ENCODE assay signal across 19 cellular contexts in genomic region chr11:70117567-70118194, GRCh38. TPM values are rescaled to one million over a fixed set of nuclear protein-coding genes. Genes with fewer than 3 reads are reported as not detected.
DNase-seq lines count a peak whose midpoint lies in the region; ATAC-seq and TF ChIP-seq lines count a peak whose summit lies in the region.
"Had no signal": no experiment of that assay in that cellular context is flagged by ENCODE, and none has a peak within 500 bp of the region (broad histone marks: within the 10 kb centered on the region; RNA-seq: fewer than 3 reads in every experiment).

No MANE protein-coding gene starts in this region.

- DNase-seq in left cardiac atrium (no peak), Right ventricle myocardium inferior (ENCODE audit: missing footprints) (no peak), body of pancreas (no peak), neuronal stem cell (ENCODE audit: low spot score) (no peak), NCI-H69 (lab: John Stamatoyannopoulos, UW) (no peak), tibial artery (no peak)
- no peak for DNase-seq in CD8-positive, alpha-beta memory T cell
- DNase-seq: CD4-positive, CD25-positive, alpha-beta regulatory T cell; HFFc6; NCI-H1048; NCI-H1694; NCI-H2029 treated with DMSO at 0.1 percent for 48 hours; NCI-H2227 treated with DMSO at 0.1 percent for 48 hours; NCI-H526 treated with DMSO at 0.1 percent for 48 hours had no signal

- no peak overlapping the region for H2BK15ac ChIP-seq in neuronal stem cell (ENCODE audit: low read length)

- POLR2A ChIA-PET in CD8-positive, alpha-beta memory T cell (lab: Charles Lee), result no interaction called here

- intact Hi-C loops in left cardiac atrium (cut with DNase I) (no loop called here), Right ventricle myocardium inferior (cut with DNase I) (no loop called here), body of pancreas (cut with DNase I) (no loop called here), tibial artery (cut with DNase I; ENCODE audit: low total_unique reads) (no loop called here)

- ATAC-seq in left cardiac atrium, result peak; percentile 23 to 39
- ATAC-seq in Right ventricle myocardium inferior, result no peak
- peak; percentile 15 for ATAC-seq in body of pancreas
- ATAC-seq: GM23338, Panc1 had no signal

- H3K9me3 ChIP-seq in body of pancreas (no peaks in the 10 kb centered on the region), neuronal stem cell (replicated peaks in 1 of 2; ENCODE audit: control insufficient read depth in 2 of 2, insufficient read depth in 1 of 2, low read depth in 1 of 2, low read length in 2 of 2) (no peaks in the 10 kb centered on the region), tibial artery (no peaks in the 10 kb centered on the region)
- no peaks in the 10 kb centered on the region for H3K9me3 ChIP-seq in CD8-positive, alpha-beta memory T cell (ENCODE audit: low read length)
- H3K9me3 ChIP-seq: BLaER1, HAP-1 had no signal

- H3K4me3 ChIP-seq in body of pancreas (no peak overlapping the region), neuronal stem cell (ENCODE audit: low read length in 2 of 2) (no peak overlapping the region), tibial artery (no peak overlapping the region)
- no peak overlapping the region for H3K4me3 ChIP-seq in CD8-positive, alpha-beta memory T cell (ENCODE audit: low read length)
- H3K4me3 ChIP-seq: BLaER1, GM23338, HAP-1 had no signal

- H2AFZ ChIP-seq in neuronal stem cell (ENCODE audit: low read length), result no peak overlapping the region
- H2AFZ ChIP-seq: GM23338 had no signal

- H2AK5ac ChIP-seq in neuronal stem cell (ENCODE audit: low read depth, low read length), result peak overlapping the region; percentile 79

- H3K4me1 Mint-ChIP-seq in CD8-positive, alpha-beta memory T cell, result no peaks in the 10 kb centered on the region

- H3K27ac Mint-ChIP-seq in CD8-positive, alpha-beta memory T cell, result no peak overlapping the region
- H3K27ac Mint-ChIP-seq: CD4-positive, CD25-positive, alpha-beta regulatory T cell; GM23338; HFFc6 had no signal

- H3K27ac ChIP-seq in body of pancreas, result no peak overlapping the region
- H3K27ac ChIP-seq in neuronal stem cell (replicated peaks; ENCODE audit: low read length), result no peak overlapping the region
- H3K27ac ChIP-seq in CD8-positive, alpha-beta memory T cell (ENCODE audit: low read depth, low read length), result no peak overlapping the region
- no peak overlapping the region for H3K27ac ChIP-seq in tibial artery
- H3K27ac ChIP-seq: BLaER1, HL-60 had no signal

- no peak overlapping the region for H2BK12ac ChIP-seq in neuronal stem cell (ENCODE audit: low read length)

- H3K27me3 Mint-ChIP-seq in CD8-positive, alpha-beta memory T cell, result peaks cover 11 to 16% of the 10 kb centered on the region in 2 donors

- H3K9me3 Mint-ChIP-seq in CD8-positive, alpha-beta memory T cell, result peaks cover 0 to 2% (median 0%) of the 10 kb centered on the region in 5 donors

- no peak overlapping the region for H4K91ac ChIP-seq in neuronal stem cell (ENCODE audit: low read depth, low read length, poor library complexity)

- no peak overlapping the region for H3K14ac ChIP-seq in neuronal stem cell (ENCODE audit: low read length)

- H3K27me3 ChIP-seq in body of pancreas, result no peaks in the 10 kb centered on the region
- peaks cover 0 to 3% (median 0%) of the 10 kb centered on the region in 3 experiments for H3K27me3 ChIP-seq in neuronal stem cell (ENCODE audit: control insufficient read depth in 3 of 3, insufficient read depth in 3 of 3, low read depth in 1 of 3, low read length in 3 of 3)
- no peaks in the 10 kb centered on the region for H3K27me3 ChIP-seq in CD8-positive, alpha-beta memory T cell (ENCODE audit: insufficient read depth, low read length, poor library complexity, severe bottlenecking)
- H3K27me3 ChIP-seq in tibial artery, result no peaks in the 10 kb centered on the region
- H3K27me3 ChIP-seq: BLaER1 had no signal

- no peak overlapping the region for H2BK5ac ChIP-seq in neuronal stem cell (ENCODE audit: low read length)

- no peak overlapping the region for H2BK120ac ChIP-seq in neuronal stem cell (ENCODE audit: low read depth, low read length)

- H3K23ac ChIP-seq in neuronal stem cell (ENCODE audit: low read depth, low read length, poor library complexity), result no peak overlapping the region

- CTCF ChIA-PET in CD8-positive, alpha-beta memory T cell (lab: Charles Lee), result no interaction called here

- no peak overlapping the region for H3K4me2 ChIP-seq in neuronal stem cell (ENCODE audit: insufficient read depth, low read length, poor library complexity, severe bottlenecking)
- H3K4me2 ChIP-seq: BLaER1, GM23338 had no signal

- H3K18ac ChIP-seq in neuronal stem cell (ENCODE audit: low read length), result peak overlapping the region; percentile 27

- no peaks in the 10 kb centered on the region for H3K4me1 ChIP-seq in body of pancreas
- peaks cover 0 to 1% of the 10 kb centered on the region in 2 donors for H3K4me1 ChIP-seq in neuronal stem cell (ENCODE audit: control insufficient read depth in 2 of 2, insufficient read depth in 1 of 2, low read depth in 1 of 2, low read length in 2 of 2)
- H3K4me1 ChIP-seq in CD8-positive, alpha-beta memory T cell (ENCODE audit: insufficient read depth, low read length), result no peaks in the 10 kb centered on the region
- peaks cover 0 to 3% (median 1%) of the 10 kb centered on the region in 4 donors for H3K4me1 ChIP-seq in tibial artery
- H3K4me1 ChIP-seq: HAP-1 had no signal

- peaks cover 2% of the 10 kb centered on the region for H3K79me1 ChIP-seq in neuronal stem cell (ENCODE audit: low read depth, low read length)

- peaks cover 0 to 4% (median 1%) of the 10 kb centered on the region in 3 donors for H3K36me3 Mint-ChIP-seq in CD8-positive, alpha-beta memory T cell
- H3K36me3 Mint-ChIP-seq: CD4-positive, CD25-positive, alpha-beta regulatory T cell had no signal

- no peak for TF ChIP-seq POLR2A in body of pancreas (IDR thresholded peaks at IDR 0.05)

- no peak overlapping the region for H3K4ac ChIP-seq in neuronal stem cell (ENCODE audit: low read length)

- WGBS in body of pancreas, 2 donors, result 80 to 84% methylated on average over 8 of the region's 8 CpGs
- no CpG with 5 or more reads among the region's 8 CpGs for WGBS in neuronal stem cell (ENCODE audit: extremely low coverage in 2 of 2, insufficient read length in 2 of 2, insufficient replicate concordance in 1 of 2), 2 donors

- no peaks in the 10 kb centered on the region for H3K36me3 ChIP-seq in body of pancreas (replicated peaks in 1 of 2; ENCODE audit: insufficient read depth in 1 of 2, low read depth in 2 of 2)
- no peaks in the 10 kb centered on the region for H3K36me3 ChIP-seq in neuronal stem cell (replicated peaks in 1 of 2; ENCODE audit: control insufficient read depth in 2 of 2, insufficient read depth in 2 of 2, low read length in 2 of 2)
- no peaks in the 10 kb centered on the region for H3K36me3 ChIP-seq in CD8-positive, alpha-beta memory T cell (ENCODE audit: insufficient read depth, low read length)
- peaks cover 5 to 19% (median 11%) of the 10 kb centered on the region in 3 donors for H3K36me3 ChIP-seq in tibial artery
- H3K36me3 ChIP-seq: BLaER1, HAP-1 had no signal

- no peak overlapping the region for H4K8ac ChIP-seq in neuronal stem cell (ENCODE audit: low read depth, low read length)

- TF ChIP-seq CTCF in body of pancreas (IDR thresholded peaks at IDR 0.05) (no peak), tibial artery (IDR thresholded peaks at IDR 0.05) (no peak)

- no peak overlapping the region for H3K9ac ChIP-seq in neuronal stem cell (ENCODE audit: low read depth, low read length, poor library complexity)
- H3K9ac ChIP-seq: BLaER1 had no signal

- H3K4me3 Mint-ChIP-seq in CD8-positive, alpha-beta memory T cell, result no peak overlapping the region
- H3K4me3 Mint-ChIP-seq: CD4-positive, CD25-positive, alpha-beta regulatory T cell; GM23338; HFFc6 had no signal

RNA-seq across cellular contexts. Expression of gene ANO1, which starts 39.6 kb away (rescaled TPM):
- total RNA-seq in left cardiac atrium, result 10 to 100 TPM in 1 of 2 donors, 1 to 10 TPM in 1; 9.8 to 14.2 TPM
- total RNA-seq in Right ventricle myocardium inferior, result 6.7 TPM
- 10 to 100 TPM in 1 of 2 donors, 1 to 10 TPM in 1; 7.3 to 23.1 TPM for total RNA-seq in body of pancreas
- 0.20 TPM for polyA plus RNA-seq in neuronal stem cell (2013, experiment 1 of 2)
- 0.28 TPM for polyA plus RNA-seq in neuronal stem cell (2013, experiment 2 of 2)
- not detected for total RNA-seq in CD8-positive, alpha-beta memory T cell
- polyA plus RNA-seq in CD8-positive, alpha-beta memory T cell, result not detected
- total RNA-seq: CD4-positive, CD25-positive, alpha-beta regulatory T cell; HFFc6 had no signal
- polyA plus RNA-seq: CD4-positive, CD25-positive, alpha-beta regulatory T cell had no signal
